ENCODE assay signal across 32 cellular contexts in genomic region chr9:17470015-17470414, GRCh38.
"Had no signal": no experiment of that assay in that cellular context is flagged by ENCODE, and none has a peak within 500 bp of the region (broad histone marks: within the 10 kb centered on the region; RNA-seq: fewer than 3 reads in every experiment).

No MANE protein-coding gene starts in this region.

- H3K9me3 ChIP-seq: adrenal gland, ascending aorta, body of pancreas, breast epithelium had no signal

- H3K4me1 ChIP-seq: adrenal gland, ascending aorta, body of pancreas, breast epithelium had no signal

- DNase-seq: activated effector memory CD4-positive, alpha-beta T cell treated with anti-CD3 and anti-CD28 coated beads, Interleukin-2, amount 50 U/mL, for 16 hours; activated effector memory CD4-positive, alpha-beta T cell treated with Interleukin-2 at 50 U/mL for 16 hours; activated gamma-delta T cell; activated gamma-delta T cell treated with Interleukin-2 at 50 U/mL for 16 hours; activated naive CD4-positive, alpha-beta T cell; activated naive CD4-positive, alpha-beta T cell treated with anti-CD3 and anti-CD28 coated beads for 36 hours; activated naive CD4-positive, alpha-beta T cell treated with anti-CD3 and anti-CD28 coated beads, Interleukin-2, amount 10 ng/mL, durations not matched to agents 7 days and 5 days; activated naive CD4-positive, alpha-beta T cell treated with anti-CD3 and anti-CD28 coated beads, Interleukin-2, amount 50 U/mL, for 16 hours; activated naive CD4-positive, alpha-beta T cell treated with Interleukin-2 at 50 U/mL for 16 hours; activated naive CD8-positive, alpha-beta T cell treated with anti-CD3 and anti-CD28 coated beads for 36 hours; activated naive CD8-positive, alpha-beta T cell treated with anti-CD3 and anti-CD28 coated beads, Interleukin-2, amount 10 ng/mL, durations not matched to agents 7 days and 5 days; activated naive CD8-positive, alpha-beta T cell treated with anti-CD3 and anti-CD28 coated beads, Interleukin-2, amount 50 U/mL, for 24 hours; activated T-cell treated with anti-CD3 and anti-CD28 coated beads, Interleukin-2, amount 50 U/mL, for 1 hour; activated T-cell treated with anti-CD3 and anti-CD28 coated beads, Interleukin-2, amount 50 U/mL, for 24 hours; activated T-cell treated with anti-CD3 and anti-CD28 coated beads, Interleukin-2, amount 50 U/mL, for 4 hours; activated T-cell treated with anti-CD3 and anti-CD28 coated beads, Interleukin-2, amount 50 U/mL, for 48 hours; activated T-cell treated with anti-CD3 and anti-CD28 coated beads, Interleukin-2, amount 50 U/mL, for 72 hours; adrenal gland; amniotic stem cell; amygdala; anterior cingulate cortex; aorta; body of pancreas; brain microvascular endothelial cell; caudate nucleus; central memory CD4-positive, alpha-beta T cell; cerebellar nuclear complex had no signal

- ATAC-seq: activated naive CD4-positive, alpha-beta T cell treated with anti-CD3 and anti-CD28 coated beads, Interleukin-2, amount 50 U/mL, for 72 hours; activated naive CD8-positive, alpha-beta T cell treated with anti-CD3 and anti-CD28 coated beads, Interleukin-2, amount 50 U/mL, for 24 hours; activated T-cell treated with anti-CD3 and anti-CD28 coated beads, Interleukin-2, amount 50 U/mL, for 4 hours; activated T-cell treated with anti-CD3 and anti-CD28 coated beads, Interleukin-2, amount 50 U/mL, for 72 hours; activated T-helper 17 cell treated with anti-CD3 and anti-CD28 coated beads, Interleukin-2, amount 50 U/mL, for 72 hours; body of pancreas had no signal

- H3K27me3 ChIP-seq: adrenal gland, ascending aorta, body of pancreas, brain microvascular endothelial cell, breast epithelium, cardiac muscle cell had no signal

- H3K27ac ChIP-seq: adrenal gland, ascending aorta, body of pancreas, brain microvascular endothelial cell, breast epithelium, cardiac muscle cell had no signal

- H3K36me3 ChIP-seq: adrenal gland, ascending aorta, brain microvascular endothelial cell, breast epithelium, cardiac muscle cell had no signal

- H3K4me3 ChIP-seq: adrenal gland, ascending aorta, body of pancreas, breast epithelium, cardiac muscle cell had no signal
